8 cellular contexts compared by ENCODE assay signal in the genomic region with DNA sequence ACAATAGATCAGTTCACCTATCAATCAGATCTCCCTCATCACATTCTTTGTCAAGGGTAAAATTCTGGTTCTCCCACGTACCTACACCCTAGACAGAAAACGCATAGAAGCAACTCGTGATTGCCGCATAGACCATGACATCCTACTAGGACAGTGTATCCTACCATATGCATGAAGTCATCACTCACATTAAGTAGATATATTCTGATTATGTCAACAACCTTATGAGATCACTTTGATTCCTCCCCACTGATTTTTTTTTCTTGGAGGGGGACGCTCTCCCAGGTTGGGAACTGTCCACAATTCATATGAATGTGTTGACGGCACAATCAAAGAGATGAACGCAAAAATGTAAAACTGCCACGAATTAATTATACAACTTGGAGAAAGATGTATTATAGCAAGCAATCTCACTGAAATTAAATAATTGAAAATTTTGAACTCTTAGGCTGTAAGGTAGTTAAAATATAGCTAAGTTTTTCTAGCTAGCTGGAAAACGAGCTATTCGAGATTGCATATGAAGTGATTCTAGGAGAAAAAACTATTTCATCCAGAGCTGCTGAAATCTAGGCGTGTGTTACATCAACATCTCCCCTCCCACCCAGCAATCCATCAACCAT.
DNase-seq lines count a peak whose midpoint lies in the region; ATAC-seq and TF ChIP-seq lines count a peak whose summit lies in the region.

No MANE protein-coding gene starts in this region.

- H3K36me3 ChIP-seq in iPS-15b (ENCODE audit: control insufficient read depth, insufficient read depth, low read length): no peaks in the 10 kb centered on the region
- H3K36me3 ChIP-seq in spleen: no peaks in the 10 kb centered on the region

- no peak for TF ChIP-seq CTCF in spleen (IDR thresholded peaks at IDR 0.05 in 8 of 11, conservative IDR thresholded peaks at IDR 0.05 in 3 of 11)

- intact Hi-C loops in spleen (cut with DNase I; ENCODE audit: low total_unique reads): loop anchor here (10.0 kb wide), 1 partner anchor 74 kb away; no protein-coding TSS in a partner anchor

- H3K4me1 Mint-ChIP-seq in T-helper 2 cell treated with Interferon-gamma antibody and Interleukin-4, amounts not matched to agents 5 μg/mL and 100 μg/mL, for 36 hours (ENCODE audit: low read depth): peaks cover 6% of the 10 kb centered on the region
- peaks cover 10% of the 10 kb centered on the region for H3K4me1 Mint-ChIP-seq in activated naive CD8-positive, alpha-beta T cell treated with anti-CD3 and anti-CD28 coated beads, Interleukin-2, amount 50 U/mL, for 24 hours

- H3K27me3 ChIP-seq in iPS-15b (ENCODE audit: control insufficient read depth, insufficient read depth, low read length): peaks cover 10% of the 10 kb centered on the region
- H3K27me3 ChIP-seq in spleen (replicated peaks in 1 of 7): peaks cover 0 to 35% (median 0%) of the 10 kb centered on the region in 7 donors

- no peaks in the 10 kb centered on the region for H3K9me3 Mint-ChIP-seq in T-helper 2 cell treated with Interferon-gamma antibody and Interleukin-4, amounts not matched to agents 5 μg/mL and 100 μg/mL, for 36 hours
- H3K9me3 Mint-ChIP-seq in activated naive CD8-positive, alpha-beta T cell treated with anti-CD3 and anti-CD28 coated beads, Interleukin-2, amount 50 U/mL, for 24 hours: no peaks in the 10 kb centered on the region

- H3K4me1 ChIP-seq in iPS-15b (ENCODE audit: control insufficient read depth, insufficient read depth, low read length): peaks cover 14% of the 10 kb centered on the region
- H3K4me1 ChIP-seq in spleen: peaks cover 4 to 26% (median 17%) of the 10 kb centered on the region in 6 donors

- H3K4me3 ChIP-seq in iPS-15b (ENCODE audit: low read depth, low read length) (peak overlapping the region; percentile 81), spleen (peak overlapping the region in 5 of 8 donors; percentile 61 to 97 (median 85))

- no peak for TF ChIP-seq POLR2A in spleen (IDR thresholded peaks at IDR 0.05)

- H3K27ac Mint-ChIP-seq in T-helper 2 cell treated with Interferon-gamma antibody and Interleukin-4, amounts not matched to agents 5 μg/mL and 100 μg/mL, for 36 hours: no peak overlapping the region
- no peak overlapping the region for H3K27ac Mint-ChIP-seq in activated naive CD8-positive, alpha-beta T cell treated with anti-CD3 and anti-CD28 coated beads, Interleukin-2, amount 50 U/mL, for 24 hours

- H3K4me3 Mint-ChIP-seq in T-helper 2 cell treated with Interferon-gamma antibody and Interleukin-4, amounts not matched to agents 5 μg/mL and 100 μg/mL, for 36 hours: peak overlapping the region; percentile 77
- peak overlapping the region; percentile 65 for H3K4me3 Mint-ChIP-seq in activated naive CD8-positive, alpha-beta T cell treated with anti-CD3 and anti-CD28 coated beads, Interleukin-2, amount 50 U/mL, for 24 hours

- no peak overlapping the region for H3K9ac ChIP-seq in iPS-15b (ENCODE audit: low read depth, low read length)

- no peak for ATAC-seq in activated naive CD8-positive, alpha-beta T cell treated with anti-CD3 and anti-CD28 coated beads, Interleukin-2, amount 50 U/mL, for 24 hours

- H3K27ac ChIP-seq in spleen: peak overlapping the region in 3 of 8 donors; percentile 79 to 87 (median 86)

- no peak for DNase-seq in T-helper 2 cell treated with Interferon-gamma antibody and Interleukin-4, amounts not matched to agents 5 μg/mL and 100 μg/mL, for 36 hours (ENCODE audit: low spot score)
- DNase-seq in T-helper 2 cell (no peak), spleen (no peak), HCEC 1CT (no peak)
- no peak for DNase-seq in activated naive CD8-positive, alpha-beta T cell treated with anti-CD3 and anti-CD28 coated beads, Interleukin-2, amount 50 U/mL, for 24 hours
- no peak for DNase-seq in stimulated activated CD4-positive, alpha-beta T cell treated with anti-CD3 and anti-CD28 coated beads, Interleukin-4, amount 100 ng/mL, for 24 hours
- DNase-seq in stimulated activated CD4-positive, alpha-beta T cell treated with anti-CD3 and anti-CD28 coated beads, Interleukin-4, amount 100 ng/mL, for 4 hours: no peak

- peaks cover 43% of the 10 kb centered on the region for H3K27me3 Mint-ChIP-seq in T-helper 2 cell treated with Interferon-gamma antibody and Interleukin-4, amounts not matched to agents 5 μg/mL and 100 μg/mL, for 36 hours (ENCODE audit: low read depth)
- H3K27me3 Mint-ChIP-seq in activated naive CD8-positive, alpha-beta T cell treated with anti-CD3 and anti-CD28 coated beads, Interleukin-2, amount 50 U/mL, for 24 hours: peaks cover 38% of the 10 kb centered on the region

- no peaks in the 10 kb centered on the region for H3K36me3 Mint-ChIP-seq in T-helper 2 cell treated with Interferon-gamma antibody and Interleukin-4, amounts not matched to agents 5 μg/mL and 100 μg/mL, for 36 hours (ENCODE audit: low read depth)
- H3K36me3 Mint-ChIP-seq in activated naive CD8-positive, alpha-beta T cell treated with anti-CD3 and anti-CD28 coated beads, Interleukin-2, amount 50 U/mL, for 24 hours (ENCODE audit: low read depth): no peaks in the 10 kb centered on the region

- WGBS in spleen, 5 donors: 72 to 87% (median 78%) methylated on average over 11 of the region's 11 CpGs

- H3K9me3 ChIP-seq in iPS-15b (ENCODE audit: control insufficient read depth, insufficient read depth, low read length): no peaks in the 10 kb centered on the region
- H3K9me3 ChIP-seq in spleen: no peaks in the 10 kb centered on the region
